In genomic region chr4:107801766-107802211, GRCh38 we compare ENCODE assay signal across 15 cellular contexts. TPM values are rescaled to one million over a fixed set of nuclear protein-coding genes. Genes with fewer than 3 reads are reported as not detected.
DNase-seq lines count a peak whose midpoint lies in the region; ATAC-seq and TF ChIP-seq lines count a peak whose summit lies in the region.
"Had no signal": no experiment of that assay in that cellular context is flagged by ENCODE, and none has a peak within 500 bp of the region (broad histone marks: within the 10 kb centered on the region; RNA-seq: fewer than 3 reads in every experiment).

No MANE protein-coding gene starts in this region.

- H3K4me3 ChIP-seq in RWPE2 (ENCODE audit: severe bottlenecking), result no peak overlapping the region
- H3K4me3 ChIP-seq: A549, left ventricle myocardium inferior, PC-9, tibial artery had no signal

- H3K27me3 ChIP-seq in RWPE2 (ENCODE audit: insufficient read depth, poor library complexity, severe bottlenecking), result no peaks in the 10 kb centered on the region
- H3K27me3 ChIP-seq in foreskin keratinocyte, result no peaks in the 10 kb centered on the region

- H3K9me3 ChIP-seq in RWPE2 (ENCODE audit: severe bottlenecking), result no peaks in the 10 kb centered on the region
- H3K9me3 ChIP-seq: A549, left ventricle myocardium inferior, tibial artery had no signal

- ATAC-seq in RWPE2 (ENCODE audit: low read depth) (peak; percentile 79), foreskin keratinocyte (peak; percentile 96), Right ventricle myocardium superior (ENCODE audit: poor library complexity) (no peak), GM21515 (IDR thresholded peaks at IDR 0.05; ENCODE audit: unreplicated experiment) (no peak)
- ATAC-seq: A549 had no signal

- H3K4me1 ChIP-seq in RWPE2 (ENCODE audit: insufficient read depth, poor library complexity, severe bottlenecking), result no peaks in the 10 kb centered on the region
- H3K4me1 ChIP-seq in foreskin keratinocyte, result peaks cover 11% of the 10 kb centered on the region
- H3K4me1 ChIP-seq: A549 had no signal

- H3K27ac ChIP-seq in RWPE2 (ENCODE audit: poor library complexity, severe bottlenecking), result no peak overlapping the region
- H3K27ac ChIP-seq in foreskin keratinocyte, result peak overlapping the region; percentile 51
- H3K27ac ChIP-seq: A549, left ventricle myocardium inferior, PC-9, tibial artery had no signal

- intact Hi-C loops in Right ventricle myocardium superior (cut with DNase I), result no loop called here

- TF ChIP-seq CTCF in RWPE2 (IDR thresholded peaks at IDR 0.05; ENCODE audit: poor library complexity, severe bottlenecking) (no peak), foreskin keratinocyte (conservative IDR thresholded peaks at IDR 0.05) (no peak)

- H3K36me3 ChIP-seq in RWPE2 (ENCODE audit: low read depth), result no peaks in the 10 kb centered on the region
- H3K36me3 ChIP-seq: left ventricle myocardium inferior, tibial artery had no signal

- DNase-seq in NCI-H345 (lab: John Stamatoyannopoulos, UW) (peak; percentile 2), NCI-H345 treated with DMSO at 0.1 percent for 48 hours (lab: John Stamatoyannopoulos, UW; ENCODE audit: unreplicated experiment) (no peak), RWPE2 (ENCODE audit: low spot score) (no peak), foreskin keratinocyte (peak; percentile 85 to 94), cerebellum (ENCODE audit: low spot score) (no peak), Right ventricle myocardium superior (no peak)
- no peak for DNase-seq in activated CD4-positive, alpha-beta T cell treated with anti-CD3 and anti-CD28 coated beads, Interleukin-2, amount 50 U/mL, for 1 hour
- DNase-seq: activated CD4-positive, alpha-beta memory T cell treated with anti-CD3 and anti-CD28 coated beads for 36 hours; activated naive CD8-positive, alpha-beta T cell treated with anti-CD3 and anti-CD28 coated beads for 36 hours; left ventricle myocardium inferior; PC-9; T-helper 2 cell; tibial artery had no signal

RNA-seq across cellular contexts. Expression of gene SGMS2, which starts 22.9 kb away (rescaled TPM):
- 31.5 and 35.4 TPM in 2 replicates for total RNA-seq in foreskin keratinocyte
- polyA plus RNA-seq in foreskin keratinocyte, result 4.1 and 4.5 TPM in 2 replicates
- total RNA-seq in cerebellum, result 5.2 TPM
- total RNA-seq in Right ventricle myocardium superior, result 18.5 TPM

Comparison
In these comparisons a context has a peak if more than half of its experiments do, and no peak if none do; other contexts are left out.
1. DNase-seq: peak in NCI-H345 (single experiment) and foreskin keratinocyte (2 of 2); none in NCI-H345 treated with DMSO at 0.1 percent for 48 hours (single experiment), RWPE2 (single experiment), cerebellum (single experiment), Right ventricle myocardium superior (single experiment) and activated CD4-positive, alpha-beta T cell treated with anti-CD3 and anti-CD28 coated beads, Interleukin-2, amount 50 U/mL, for 1 hour (single experiment).
2. ATAC-seq: peak in RWPE2 (single experiment) and foreskin keratinocyte (single experiment); none in Right ventricle myocardium superior (single experiment) and GM21515 (single experiment).